ENCODE assay signal across 1 cellular context in the genomic region with DNA sequence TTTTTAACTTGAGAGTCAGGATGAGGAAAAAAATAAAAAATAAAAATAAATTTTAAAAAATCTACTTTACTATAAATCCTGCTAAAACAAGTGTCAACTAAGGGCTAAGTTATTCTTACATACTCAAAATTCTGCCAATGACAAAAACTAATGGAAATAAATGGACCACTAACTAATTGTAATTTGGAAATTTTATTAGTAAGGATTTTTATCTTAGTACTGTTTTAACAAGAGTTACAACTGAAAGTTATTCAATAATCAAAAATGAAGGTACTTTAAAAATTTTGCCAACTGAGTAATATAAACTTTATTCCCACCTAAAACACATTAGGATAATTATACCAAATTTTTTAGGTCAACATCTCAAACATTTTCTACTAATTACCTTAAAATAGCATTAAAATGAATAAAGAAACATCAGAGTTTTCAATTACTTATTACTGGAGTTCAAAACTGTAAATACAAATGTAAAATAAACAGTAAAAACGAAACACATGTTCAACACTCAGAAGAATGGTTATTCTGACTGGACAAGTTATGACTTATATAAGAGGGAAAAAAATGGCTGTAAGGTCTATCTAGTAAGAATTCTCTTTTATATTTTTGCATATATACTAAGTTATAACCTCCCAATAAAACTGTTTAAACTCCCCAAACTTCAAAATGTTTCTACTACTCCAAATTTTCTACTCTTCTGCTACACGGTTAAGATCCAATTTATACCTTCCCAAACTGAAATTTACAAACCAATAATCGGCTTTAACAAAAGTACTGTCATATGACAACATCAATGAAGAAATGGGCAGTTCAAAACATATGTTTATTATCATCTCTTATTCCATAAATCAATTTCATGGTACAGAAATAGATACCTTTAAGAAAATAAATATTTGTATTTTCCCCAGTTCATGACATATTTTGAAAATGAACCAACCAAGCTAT.
TF ChIP-seq lines count a peak whose summit lies in the region.

No MANE protein-coding gene starts in this region.

TF ChIP-seq in GM12878, 131 proteins besides CTCF, POLR2A, EP300 and RAD21:
- TF ChIP-seq NBN (IDR thresholded peaks at IDR 0.05) (no peak), JUNB (IDR thresholded peaks at IDR 0.05) (peak; percentile 69)
TF ChIP-seq in GM12878: peak in this region for 1.
